Comparison of ENCODE assay signal across 10 cellular contexts in the genomic region with DNA sequence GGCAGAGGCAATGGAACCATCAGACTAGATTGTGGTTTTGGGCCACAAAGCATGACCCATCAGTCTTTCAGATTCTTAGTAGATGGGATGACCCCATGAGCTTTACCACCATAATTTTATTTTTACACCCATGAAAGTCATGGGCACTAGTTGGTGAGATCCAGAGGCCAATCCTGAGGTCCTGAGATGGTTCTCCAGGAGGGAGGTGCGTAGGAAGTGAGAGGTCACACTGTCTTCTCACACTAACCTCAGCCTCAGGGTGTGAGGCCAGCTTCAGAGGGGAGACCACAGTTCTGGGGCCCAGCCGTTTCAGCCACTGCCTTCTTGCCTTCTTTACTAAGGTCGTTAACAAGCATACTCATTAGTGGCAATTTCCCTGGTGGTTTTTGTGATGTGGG.
DNase-seq lines count a peak whose midpoint lies in the region; ATAC-seq and TF ChIP-seq lines count a peak whose summit lies in the region.
"Had no signal": no experiment of that assay in that cellular context is flagged by ENCODE, and none has a peak within 500 bp of the region (broad histone marks: within the 10 kb centered on the region; RNA-seq: fewer than 3 reads in every experiment).

No MANE protein-coding gene starts in this region.

- POLR2A ChIA-PET in naive thymus-derived CD4-positive, alpha-beta T cell (lab: Charles Lee), result no interaction called here

- no peak overlapping the region for H4K8ac ChIP-seq in mesenchymal stem cell (ENCODE audit: low read length)

- H3K4me1 Mint-ChIP-seq in naive thymus-derived CD4-positive, alpha-beta T cell, result peaks cover 10 to 61% (median 29%) of the 10 kb centered on the region in 7 donors

- intact Hi-C loops in naive thymus-derived CD4-positive, alpha-beta T cell (cut with micrococcal nuclease), result no loop called here

- no peak overlapping the region for H2BK120ac ChIP-seq in mesenchymal stem cell (ENCODE audit: low read depth, low read length)

- WGBS in mesenchymal stem cell, result 96% methylated on average over 2 of the region's 3 CpGs

- no peak overlapping the region for H3K4me3 ChIP-seq in KMS-11 (IDR thresholded peaks at IDR 0.05; ENCODE audit: insufficient read depth, low read depth, low read length)
- no peak overlapping the region for H3K4me3 ChIP-seq in mesenchymal stem cell (ENCODE audit: insufficient read depth in 1 of 2, low read depth in 1 of 2, low read length in 2 of 2)
- no peak overlapping the region for H3K4me3 ChIP-seq in naive thymus-derived CD4-positive, alpha-beta T cell (ENCODE audit: low read length)
- H3K4me3 ChIP-seq in Peyer's patch, result no peak overlapping the region
- H3K4me3 ChIP-seq: SK-N-MC had no signal

- ATAC-seq in GM18520 (IDR thresholded peaks at IDR 0.05; ENCODE audit: unreplicated experiment) (peak; percentile 22), GM21723 (IDR thresholded peaks at IDR 0.05; ENCODE audit: unreplicated experiment) (peak; percentile 19)
- no peak for ATAC-seq in naive thymus-derived CD4-positive, alpha-beta T cell

- H2BK15ac ChIP-seq in mesenchymal stem cell (ENCODE audit: low read depth, poor library complexity, severe bottlenecking), result no peak overlapping the region

- H3K4me3 Mint-ChIP-seq in naive thymus-derived CD4-positive, alpha-beta T cell, result peak overlapping the region in 1 of 10 donors; percentile 57

- no peak overlapping the region for H3K18ac ChIP-seq in mesenchymal stem cell (ENCODE audit: low read depth in 1 of 2, low read length in 2 of 2)

- H2BK5ac ChIP-seq in mesenchymal stem cell (ENCODE audit: low read depth, low read length, poor library complexity, severe bottlenecking), result no peak overlapping the region

- H4K91ac ChIP-seq in mesenchymal stem cell (ENCODE audit: low read length), result no peak overlapping the region

- H3K9me3 Mint-ChIP-seq in naive thymus-derived CD4-positive, alpha-beta T cell, result peaks cover 0 to 13% (median 0%) of the 10 kb centered on the region in 11 donors

- no peak for TF ChIP-seq POLR2A in Peyer's patch (IDR thresholded peaks at IDR 0.05)

- no peak overlapping the region for H2BK12ac ChIP-seq in mesenchymal stem cell (ENCODE audit: low read length in 2 of 2)

- peaks cover 0 to 15% (median 0%) of the 10 kb centered on the region in 5 donors for H3K36me3 Mint-ChIP-seq in naive thymus-derived CD4-positive, alpha-beta T cell

- H3K79me2 ChIP-seq in KMS-11 (ENCODE audit: insufficient read depth, low read depth), result no peaks in the 10 kb centered on the region

- H3K4ac ChIP-seq in mesenchymal stem cell (ENCODE audit: low read depth in 1 of 2, low read length in 2 of 2), result no peak overlapping the region

- H3K14ac ChIP-seq in mesenchymal stem cell (ENCODE audit: low read length in 2 of 2), result no peak overlapping the region

- no peaks in the 10 kb centered on the region for H3K27me3 Mint-ChIP-seq in naive thymus-derived CD4-positive, alpha-beta T cell

- H3K27ac Mint-ChIP-seq in naive thymus-derived CD4-positive, alpha-beta T cell, result peak overlapping the region in 2 of 9 donors; percentile 36 to 92

- CTCF ChIA-PET in naive thymus-derived CD4-positive, alpha-beta T cell (lab: Charles Lee), result no interaction called here

- H3K23ac ChIP-seq in mesenchymal stem cell (ENCODE audit: low read length in 2 of 2), result no peak overlapping the region

- H3K27me3 ChIP-seq in KMS-11 (ENCODE audit: insufficient read depth, low read depth), result no peaks in the 10 kb centered on the region
- no peaks in the 10 kb centered on the region for H3K27me3 ChIP-seq in mesenchymal stem cell (ENCODE audit: control insufficient read depth in 1 of 2, insufficient read depth in 1 of 2, low read length in 2 of 2)
- H3K27me3 ChIP-seq in naive thymus-derived CD4-positive, alpha-beta T cell (ENCODE audit: control insufficient read depth in 2 of 2, insufficient read depth in 2 of 2, low read length in 2 of 2), result no peaks in the 10 kb centered on the region
- no peaks in the 10 kb centered on the region for H3K27me3 ChIP-seq in Peyer's patch

- TF ChIP-seq CTCF in KMS-11 (conservative IDR thresholded peaks at IDR 0.05; ENCODE audit: low read depth, low read length) (no peak), Peyer's patch (IDR thresholded peaks at IDR 0.05) (no peak)

- no peak overlapping the region for H2AK5ac ChIP-seq in mesenchymal stem cell (ENCODE audit: low read length, severe bottlenecking)

- no peaks in the 10 kb centered on the region for H3K36me3 ChIP-seq in KMS-11 (ENCODE audit: insufficient read depth)
- H3K36me3 ChIP-seq in mesenchymal stem cell (ENCODE audit: control insufficient read depth in 1 of 2, insufficient read depth in 2 of 2, low read depth in 1 of 2, low read length in 2 of 2), result no peaks in the 10 kb centered on the region
- H3K36me3 ChIP-seq in naive thymus-derived CD4-positive, alpha-beta T cell (ENCODE audit: control insufficient read depth in 2 of 3, insufficient read depth in 3 of 3, low read length in 3 of 3), result no peaks in the 10 kb centered on the region
- no peaks in the 10 kb centered on the region for H3K36me3 ChIP-seq in Peyer's patch

- no peaks in the 10 kb centered on the region for H3K9me3 ChIP-seq in mesenchymal stem cell (ENCODE audit: control insufficient read depth, low read length)
- no peaks in the 10 kb centered on the region for H3K9me3 ChIP-seq in naive thymus-derived CD4-positive, alpha-beta T cell (ENCODE audit: control insufficient read depth in 2 of 3, low read length in 3 of 3)
- no peaks in the 10 kb centered on the region for H3K9me3 ChIP-seq in Peyer's patch

- no peak overlapping the region for H2AFZ ChIP-seq in KMS-11 (ENCODE audit: low read depth)
- H2AFZ ChIP-seq in mesenchymal stem cell (ENCODE audit: low read depth, low read length), result no peak overlapping the region

- peak overlapping the region; percentile 71 for H3K4me2 ChIP-seq in KMS-11
- no peak overlapping the region for H3K4me2 ChIP-seq in mesenchymal stem cell (ENCODE audit: low read length, poor library complexity, severe bottlenecking)

- H3K79me1 ChIP-seq in mesenchymal stem cell (replicated peaks; ENCODE audit: low read length, poor library complexity, severe bottlenecking), result no peaks in the 10 kb centered on the region

- H3K27ac ChIP-seq in KMS-11 (peak overlapping the region; percentile 87), mesenchymal stem cell (ENCODE audit: low read length, poor library complexity, severe bottlenecking) (no peak overlapping the region), Peyer's patch (peak overlapping the region in 2 of 4 donors; percentile 40)
- no peak overlapping the region for H3K27ac ChIP-seq in naive thymus-derived CD4-positive, alpha-beta T cell (ENCODE audit: low read depth, low read length)
- H3K27ac ChIP-seq: SK-N-MC had no signal

- H3K4me1 ChIP-seq in KMS-11 (ENCODE audit: low read depth, poor library complexity, severe bottlenecking) (peaks cover 43% of the 10 kb centered on the region), mesenchymal stem cell (ENCODE audit: control insufficient read depth, insufficient read depth, low read depth, low read length) (no peaks in the 10 kb centered on the region), Peyer's patch (peaks cover 0 to 12% (median 3%) of the 10 kb centered on the region in 4 donors)
- peaks cover 17 to 18% of the 10 kb centered on the region in 2 donors for H3K4me1 ChIP-seq in naive thymus-derived CD4-positive, alpha-beta T cell (ENCODE audit: control insufficient read depth in 2 of 2, insufficient read depth in 2 of 2, low read length in 2 of 2)

- DNase-seq in mesenchymal stem cell, result no peak
- DNase-seq in naive thymus-derived CD4-positive, alpha-beta T cell, result no peak
- DNase-seq in T1000 (lab: John Stamatoyannopoulos, UW), result no peak
- DNase-seq in Peyer's patch, result no peak
- DNase-seq: glutamatergic neuron, NCI-H446 had no signal

- peak overlapping the region; percentile 25; the same call in 1 of the 2 replicates for H3K9ac ChIP-seq in KMS-11
- peak overlapping the region; percentile 43 for H3K9ac ChIP-seq in mesenchymal stem cell (ENCODE audit: low read length)

- H4K20me1 ChIP-seq in KMS-11 (ENCODE audit: insufficient read depth), result no peaks in the 10 kb centered on the region
